24 cellular contexts compared by ENCODE assay signal in the genomic region with DNA sequence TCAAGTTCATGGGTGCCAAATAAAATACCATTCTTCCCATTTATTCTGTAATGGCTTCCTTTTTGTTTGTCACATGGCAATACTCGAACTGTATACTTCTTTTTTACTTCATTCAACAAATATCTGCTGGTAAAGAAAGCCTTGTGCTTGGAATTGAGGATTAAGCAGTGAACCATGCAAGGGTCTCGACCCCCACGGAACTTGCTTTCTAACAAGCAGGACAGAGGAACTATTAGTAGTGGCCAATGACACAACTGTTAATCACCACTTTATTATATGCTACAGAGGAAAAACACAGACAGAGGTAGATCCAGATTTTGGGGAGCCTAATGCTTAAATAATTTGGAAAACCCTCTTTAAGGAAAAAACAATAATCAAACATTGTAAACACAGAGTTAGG.
"Had no signal": no experiment of that assay in that cellular context is flagged by ENCODE, and none has a peak within 500 bp of the region (broad histone marks: within the 10 kb centered on the region; RNA-seq: fewer than 3 reads in every experiment).

No MANE protein-coding gene starts in this region.

- H3K36me3 ChIP-seq: adrenal gland, breast epithelium, WERI-Rb-1 had no signal

- H3K9me3 ChIP-seq: adrenal gland, breast epithelium had no signal

- H3K4me1 ChIP-seq: adrenal gland, breast epithelium had no signal

- H3K27ac ChIP-seq: adrenal gland, breast epithelium, WERI-Rb-1 had no signal

- H3K9me3 Mint-ChIP-seq: activated naive CD8-positive, alpha-beta T cell treated with anti-CD3 and anti-CD28 coated beads, Interleukin-2, amount 10 ng/mL, durations not matched to agents 7 days and 5 days; activated T-helper 2 cell treated with anti-CD3 and anti-CD28 coated beads, Interferon-gamma antibody, Interleukin-2, Interleukin-4, amounts not matched to agents 10 μg/mL and 5 μg/mL and 100 μg/mL, durations not matched to agents 14 hours and 24 hours and 36 hours had no signal

- H3K27ac Mint-ChIP-seq: activated naive CD8-positive, alpha-beta T cell treated with anti-CD3 and anti-CD28 coated beads, Interleukin-2, amount 10 ng/mL, durations not matched to agents 7 days and 5 days; activated T-helper 2 cell treated with anti-CD3 and anti-CD28 coated beads, Interferon-gamma antibody, Interleukin-2, Interleukin-4, amounts not matched to agents 10 μg/mL and 5 μg/mL and 100 μg/mL, durations not matched to agents 14 hours and 24 hours and 36 hours had no signal

- ATAC-seq: activated CD4-positive, CD25-positive, alpha-beta regulatory T cell treated with anti-CD3 and anti-CD28 coated beads, Interleukin-2, amount 50 U/mL, for 24 hours; T-helper 17 cell had no signal

- H3K4me3 Mint-ChIP-seq: activated naive CD8-positive, alpha-beta T cell treated with anti-CD3 and anti-CD28 coated beads, Interleukin-2, amount 10 ng/mL, durations not matched to agents 7 days and 5 days; T-helper 17 cell had no signal

- DNase-seq: activated CD4-positive, alpha-beta T cell treated with anti-CD3 and anti-CD28 coated beads for 48 hours; activated CD4-positive, alpha-beta T cell treated with anti-CD3 and anti-CD28 coated beads, Interleukin-2, amount 50 U/mL, for 4 hours; activated naive CD4-positive, alpha-beta T cell treated with anti-CD3 and anti-CD28 coated beads, Interleukin-2, amount 50 U/mL, for 16 hours; activated naive CD8-positive, alpha-beta T cell treated with anti-CD3 and anti-CD28 coated beads, Interleukin-2, amount 10 ng/mL, durations not matched to agents 7 days and 5 days; activated T-cell treated with anti-CD3 and anti-CD28 coated beads, Interleukin-2, amount 50 U/mL, for 48 hours; adrenal gland; anterior cingulate cortex; caudate nucleus; MM.1S; NCI-H1105; NCI-H1436; NCI-H1694 treated with DMSO at 0.1 percent for 48 hours; NCI-H2029 treated with DMSO at 0.1 percent for 48 hours; NCI-H345; NCI-H510A; NCI-H526 treated with DMSO at 0.1 percent for 48 hours; NCI-H82; SIG-M5; T-helper 17 cell; T1000; WERI-Rb-1 had no signal

- H3K27me3 ChIP-seq: adrenal gland, breast epithelium had no signal

- H3K4me3 ChIP-seq: adrenal gland, breast epithelium had no signal
